ENCODE assay signal across 13 cellular contexts in genomic region chr20:40493071-40493470, GRCh38.
DNase-seq lines count a peak whose midpoint lies in the region; ATAC-seq and TF ChIP-seq lines count a peak whose summit lies in the region.
"Had no signal": no experiment of that assay in that cellular context is flagged by ENCODE, and none has a peak within 500 bp of the region (broad histone marks: within the 10 kb centered on the region; RNA-seq: fewer than 3 reads in every experiment).

No MANE protein-coding gene starts in this region.

- H3K4me3 ChIP-seq in fibroblast of mammary gland (ENCODE audit: control insufficient read depth, low read depth, low read length) (no peak overlapping the region), neutrophil (ENCODE audit: low read depth in 1 of 2, low read length in 1 of 2) (peak overlapping the region in 1 of 2 experiments; percentile 25)
- H3K4me3 ChIP-seq: BLaER1, SJSA1 had no signal

- peak overlapping the region; percentile 97 for H3K27ac ChIP-seq in neutrophil
- H3K27ac ChIP-seq: BLaER1, SJSA1, VCaP had no signal

- no peak for ATAC-seq in GM21360 (IDR thresholded peaks at IDR 0.05; ENCODE audit: unreplicated experiment)
- ATAC-seq in GM19463 (IDR thresholded peaks at IDR 0.05; ENCODE audit: unreplicated experiment) = no peak
- no peak for ATAC-seq in GM19397 (IDR thresholded peaks at IDR 0.05; ENCODE audit: unreplicated experiment)
- ATAC-seq in HG03469 (IDR thresholded peaks at IDR 0.05; ENCODE audit: unreplicated experiment) = no peak

- no peaks in the 10 kb centered on the region for H3K36me3 ChIP-seq in neutrophil
- H3K36me3 ChIP-seq: BLaER1, SJSA1 had no signal

- no peaks in the 10 kb centered on the region for H3K9me3 ChIP-seq in neutrophil
- H3K9me3 ChIP-seq: BLaER1, SJSA1 had no signal

- peak; percentile 50 for DNase-seq in AG20443 (ENCODE audit: low spot score)
- DNase-seq in NCI-H226 = peak; percentile 10
- peak; percentile 83 for DNase-seq in fibroblast of mammary gland (ENCODE audit: low read depth)
- DNase-seq: anterior cingulate cortex, NCI-H510A had no signal

- peaks cover 66 to 73% of the 10 kb centered on the region in 2 experiments for H3K4me1 ChIP-seq in neutrophil (ENCODE audit: control insufficient read depth in 1 of 2, insufficient read depth in 1 of 2, low read depth in 1 of 2, low read length in 1 of 2)
- H3K4me1 ChIP-seq: SJSA1 had no signal

- no peaks in the 10 kb centered on the region for H3K27me3 ChIP-seq in neutrophil
- H3K27me3 ChIP-seq: BLaER1, SJSA1 had no signal

- TF ChIP-seq CTCF in fibroblast of mammary gland (conservative IDR thresholded peaks at IDR 0.05; ENCODE audit: control insufficient read depth, insufficient read depth, low read depth, low read length) = no peak
- TF ChIP-seq CTCF in neutrophil (IDR thresholded peaks at IDR 0.05) = no peak

Comparison
In these comparisons a context has a peak if more than half of its experiments do, and no peak if none do; other contexts are left out.
1. DNase-seq: peak in every context shown above with its lines; median percentile 83 in fibroblast of mammary gland; 50 in AG20443; 10 in NCI-H226.